Comparison of ENCODE assay signal across 1 cellular context in the genomic region with DNA sequence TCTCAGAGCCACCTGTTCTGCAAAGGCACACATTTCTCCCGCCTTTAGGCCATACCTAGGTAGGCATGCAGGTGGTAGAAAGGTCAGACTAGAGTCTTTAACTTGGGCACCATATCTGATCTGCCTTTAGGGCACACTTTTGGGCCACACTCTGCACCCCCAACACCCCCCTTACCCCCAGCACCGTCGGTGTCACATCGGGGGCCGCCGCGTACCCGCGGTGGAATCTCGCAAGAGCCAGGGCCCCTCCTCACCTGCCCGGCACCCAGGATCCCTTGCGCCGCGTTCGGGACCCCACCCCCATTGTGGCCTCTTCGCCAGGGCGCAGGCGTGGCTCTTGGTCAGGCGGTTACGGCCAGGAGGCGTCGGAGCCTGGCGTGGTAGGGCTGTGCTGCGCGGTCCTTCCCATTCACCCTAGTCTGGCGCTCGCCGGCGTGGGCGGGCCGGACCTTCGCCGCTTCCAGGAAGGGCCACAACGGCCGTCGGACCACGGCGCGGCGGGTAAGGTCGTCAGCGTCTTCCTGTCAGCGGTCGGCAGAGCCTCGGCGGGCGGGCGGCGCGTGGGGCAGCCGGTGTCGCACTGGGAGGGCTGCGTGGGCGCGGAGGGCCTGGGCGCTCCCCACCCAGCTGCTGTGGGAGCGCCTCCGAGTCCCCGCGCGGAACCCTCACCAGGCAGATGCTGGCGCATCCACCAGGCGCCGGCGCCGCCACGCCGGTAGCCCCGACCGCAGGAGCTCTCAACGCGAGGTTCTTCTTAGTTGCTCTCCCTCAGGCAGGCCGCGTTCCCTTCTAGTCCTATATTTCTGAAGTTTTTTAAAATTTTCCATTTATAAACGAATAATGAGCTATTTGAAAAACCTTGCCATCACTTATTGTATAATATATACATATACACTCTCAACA.
TF ChIP-seq lines count a peak whose summit lies in the region.

A gene (plus strand): TSS at position 341 of the 903 bp plus-strand sequence. CDS start 23,028 bp downstream, outside the sequence.

TF ChIP-seq in HepG2, 621 proteins besides CTCF, POLR2A, EP300 and RAD21 (continued from another document and continues in another):
- TF ChIP-seq, protein P1, sequence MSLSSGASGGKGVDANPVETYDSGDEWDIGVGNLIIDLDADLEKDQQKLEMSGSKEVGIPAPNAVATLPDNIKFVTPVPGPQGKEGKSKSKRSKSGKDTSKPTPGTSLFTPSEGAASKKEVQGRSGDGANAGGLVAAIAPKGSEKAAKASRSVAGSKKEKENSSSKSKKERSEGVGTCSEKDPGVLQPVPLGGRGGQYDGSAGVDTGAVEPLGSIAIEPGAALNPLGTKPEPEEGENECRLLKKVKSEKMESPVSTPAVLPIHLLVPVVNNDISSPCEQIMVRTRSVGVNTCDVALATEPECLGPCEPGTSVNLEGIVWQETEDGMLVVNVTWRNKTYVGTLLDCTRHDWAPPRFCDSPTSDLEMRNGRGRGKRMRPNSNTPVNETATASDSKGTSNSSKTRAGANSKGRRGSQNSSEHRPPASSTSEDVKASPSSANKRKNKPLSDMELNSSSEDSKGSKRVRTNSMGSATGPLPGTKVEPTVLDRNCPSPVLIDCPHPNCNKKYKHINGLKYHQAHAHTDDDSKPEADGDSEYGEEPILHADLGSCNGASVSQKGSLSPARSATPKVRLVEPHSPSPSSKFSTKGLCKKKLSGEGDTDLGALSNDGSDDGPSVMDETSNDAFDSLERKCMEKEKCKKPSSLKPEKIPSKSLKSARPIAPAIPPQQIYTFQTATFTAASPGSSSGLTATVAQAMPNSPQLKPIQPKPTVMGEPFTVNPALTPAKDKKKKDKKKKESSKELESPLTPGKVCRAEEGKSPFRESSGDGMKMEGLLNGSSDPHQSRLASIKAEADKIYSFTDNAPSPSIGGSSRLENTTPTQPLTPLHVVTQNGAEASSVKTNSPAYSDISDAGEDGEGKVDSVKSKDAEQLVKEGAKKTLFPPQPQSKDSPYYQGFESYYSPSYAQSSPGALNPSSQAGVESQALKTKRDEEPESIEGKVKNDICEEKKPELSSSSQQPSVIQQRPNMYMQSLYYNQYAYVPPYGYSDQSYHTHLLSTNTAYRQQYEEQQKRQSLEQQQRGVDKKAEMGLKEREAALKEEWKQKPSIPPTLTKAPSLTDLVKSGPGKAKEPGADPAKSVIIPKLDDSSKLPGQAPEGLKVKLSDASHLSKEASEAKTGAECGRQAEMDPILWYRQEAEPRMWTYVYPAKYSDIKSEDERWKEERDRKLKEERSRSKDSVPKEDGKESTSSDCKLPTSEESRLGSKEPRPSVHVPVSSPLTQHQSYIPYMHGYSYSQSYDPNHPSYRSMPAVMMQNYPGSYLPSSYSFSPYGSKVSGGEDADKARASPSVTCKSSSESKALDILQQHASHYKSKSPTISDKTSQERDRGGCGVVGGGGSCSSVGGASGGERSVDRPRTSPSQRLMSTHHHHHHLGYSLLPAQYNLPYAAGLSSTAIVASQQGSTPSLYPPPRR (CRISPR knock-in tag; IDR thresholded peaks at IDR 0.05; ENCODE audit: borderline replicate concordance), result peak; percentile 70; the same call in 1 of the 2 replicates
- TF ChIP-seq GFI1 (CRISPR knock-in tag; IDR thresholded peaks at IDR 0.05; ENCODE audit: borderline replicate concordance) (peak; percentile 69; the same call in 1 of the 2 replicates), HOXA7 (CRISPR knock-in tag; IDR thresholded peaks at IDR 0.05) (no peak), RARG (CRISPR knock-in tag; IDR thresholded peaks at IDR 0.05; ENCODE audit: low read depth) (0 out of 2 replicates have a peak, but pooled peaks have one; percentile 35), ZNF644 (CRISPR knock-in tag; IDR thresholded peaks at IDR 0.05; ENCODE audit: low read depth) (peak; percentile 56; the same call in 1 of the 2 replicates), MTF1 (CRISPR knock-in tag; IDR thresholded peaks at IDR 0.05) (peak; percentile 87), DR1 (CRISPR knock-in tag; IDR thresholded peaks at IDR 0.05) (peak; percentile 86), KMT2A (CRISPR knock-in tag; IDR thresholded peaks at IDR 0.05) (peak; percentile 95), ZNF672 (CRISPR knock-in tag; IDR thresholded peaks at IDR 0.05) (no peak), PHF8 (CRISPR knock-in tag; IDR thresholded peaks at IDR 0.05) (peak; percentile 92), ARNT2 (CRISPR knock-in tag; IDR thresholded peaks at IDR 0.05; ENCODE audit: low read depth) (peak; percentile 94), TP53 (CRISPR knock-in tag; conservative IDR thresholded peaks at IDR 0.05) (0 out of 2 replicates have a peak, but pooled peaks have one; percentile 69), PAX8 (CRISPR knock-in tag; IDR thresholded peaks at IDR 0.05; ENCODE audit: borderline replicate concordance) (peak; percentile 74; the same call in 1 of the 2 replicates), ZC3H4 (CRISPR knock-in tag; IDR thresholded peaks at IDR 0.05; ENCODE audit: borderline replicate concordance) (0 out of 2 replicates have a peak, but pooled peaks have one; percentile 32), HES4 (CRISPR knock-in tag; IDR thresholded peaks at IDR 0.05; ENCODE audit: borderline replicate concordance) (peak; percentile 90; the same call in 1 of the 2 replicates), ZNF556 (CRISPR knock-in tag; IDR thresholded peaks at IDR 0.05; ENCODE audit: borderline replicate concordance) (peak; percentile 64; the same call in 1 of the 2 replicates), ETV6 (CRISPR knock-in tag; conservative IDR thresholded peaks at IDR 0.05) (no peak; the same call in 1 of the 2 replicates), ZNF3 (CRISPR knock-in tag; IDR thresholded peaks at IDR 0.05) (no peak), SOX6 (IDR thresholded peaks at IDR 0.05) (no peak), SOX6 (CRISPR knock-in tag; IDR thresholded peaks at IDR 0.05) (peak; percentile 81), ZSCAN25 (CRISPR knock-in tag; IDR thresholded peaks at IDR 0.05) (0 out of 2 replicates have a peak, but pooled peaks have one; percentile 41), ZNF335 (CRISPR knock-in tag; IDR thresholded peaks at IDR 0.05) (0 out of 2 replicates have a peak, but pooled peaks have one; percentile 35), RXRB (CRISPR knock-in tag; IDR thresholded peaks at IDR 0.05; ENCODE audit: borderline replicate concordance) (0 out of 2 replicates have a peak, but pooled peaks have one; percentile 32), SP4 (CRISPR knock-in tag; IDR thresholded peaks at IDR 0.05) (peak; percentile 81), MED1 (CRISPR knock-in tag; IDR thresholded peaks at IDR 0.05) (peak; percentile 69; the same call in 1 of the 2 replicates), ELF3 (CRISPR knock-in tag; IDR thresholded peaks at IDR 0.05) (peak; percentile 47; the same call in 1 of the 2 replicates), SMAD3 (CRISPR knock-in tag; IDR thresholded peaks at IDR 0.05) (no peak), TARDBP (CRISPR knock-in tag; IDR thresholded peaks at IDR 0.05) (peak; percentile 79), RBAK (CRISPR knock-in tag; IDR thresholded peaks at IDR 0.05) (no peak)
- TF ChIP-seq, protein P2, sequence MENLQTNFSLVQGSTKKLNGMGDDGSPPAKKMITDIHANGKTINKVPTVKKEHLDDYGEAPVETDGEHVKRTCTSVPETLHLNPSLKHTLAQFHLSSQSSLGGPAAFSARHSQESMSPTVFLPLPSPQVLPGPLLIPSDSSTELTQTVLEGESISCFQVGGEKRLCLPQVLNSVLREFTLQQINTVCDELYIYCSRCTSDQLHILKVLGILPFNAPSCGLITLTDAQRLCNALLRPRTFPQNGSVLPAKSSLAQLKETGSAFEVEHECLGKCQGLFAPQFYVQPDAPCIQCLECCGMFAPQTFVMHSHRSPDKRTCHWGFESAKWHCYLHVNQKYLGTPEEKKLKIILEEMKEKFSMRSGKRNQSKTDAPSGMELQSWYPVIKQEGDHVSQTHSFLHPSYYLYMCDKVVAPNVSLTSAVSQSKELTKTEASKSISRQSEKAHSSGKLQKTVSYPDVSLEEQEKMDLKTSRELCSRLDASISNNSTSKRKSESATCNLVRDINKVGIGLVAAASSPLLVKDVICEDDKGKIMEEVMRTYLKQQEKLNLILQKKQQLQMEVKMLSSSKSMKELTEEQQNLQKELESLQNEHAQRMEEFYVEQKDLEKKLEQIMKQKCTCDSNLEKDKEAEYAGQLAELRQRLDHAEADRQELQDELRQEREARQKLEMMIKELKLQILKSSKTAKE (CRISPR knock-in tag; IDR thresholded peaks at IDR 0.05; ENCODE audit: borderline replicate concordance), result peak; percentile 55
- TF ChIP-seq, protein P3, sequence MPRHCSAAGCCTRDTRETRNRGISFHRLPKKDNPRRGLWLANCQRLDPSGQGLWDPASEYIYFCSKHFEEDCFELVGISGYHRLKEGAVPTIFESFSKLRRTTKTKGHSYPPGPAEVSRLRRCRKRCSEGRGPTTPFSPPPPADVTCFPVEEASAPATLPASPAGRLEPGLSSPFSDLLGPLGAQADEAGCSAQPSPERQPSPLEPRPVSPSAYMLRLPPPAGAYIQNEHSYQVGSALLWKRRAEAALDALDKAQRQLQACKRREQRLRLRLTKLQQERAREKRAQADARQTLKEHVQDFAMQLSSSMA (CRISPR knock-in tag; IDR thresholded peaks at IDR 0.05), result peak; percentile 93
- TF ChIP-seq, protein P4, sequence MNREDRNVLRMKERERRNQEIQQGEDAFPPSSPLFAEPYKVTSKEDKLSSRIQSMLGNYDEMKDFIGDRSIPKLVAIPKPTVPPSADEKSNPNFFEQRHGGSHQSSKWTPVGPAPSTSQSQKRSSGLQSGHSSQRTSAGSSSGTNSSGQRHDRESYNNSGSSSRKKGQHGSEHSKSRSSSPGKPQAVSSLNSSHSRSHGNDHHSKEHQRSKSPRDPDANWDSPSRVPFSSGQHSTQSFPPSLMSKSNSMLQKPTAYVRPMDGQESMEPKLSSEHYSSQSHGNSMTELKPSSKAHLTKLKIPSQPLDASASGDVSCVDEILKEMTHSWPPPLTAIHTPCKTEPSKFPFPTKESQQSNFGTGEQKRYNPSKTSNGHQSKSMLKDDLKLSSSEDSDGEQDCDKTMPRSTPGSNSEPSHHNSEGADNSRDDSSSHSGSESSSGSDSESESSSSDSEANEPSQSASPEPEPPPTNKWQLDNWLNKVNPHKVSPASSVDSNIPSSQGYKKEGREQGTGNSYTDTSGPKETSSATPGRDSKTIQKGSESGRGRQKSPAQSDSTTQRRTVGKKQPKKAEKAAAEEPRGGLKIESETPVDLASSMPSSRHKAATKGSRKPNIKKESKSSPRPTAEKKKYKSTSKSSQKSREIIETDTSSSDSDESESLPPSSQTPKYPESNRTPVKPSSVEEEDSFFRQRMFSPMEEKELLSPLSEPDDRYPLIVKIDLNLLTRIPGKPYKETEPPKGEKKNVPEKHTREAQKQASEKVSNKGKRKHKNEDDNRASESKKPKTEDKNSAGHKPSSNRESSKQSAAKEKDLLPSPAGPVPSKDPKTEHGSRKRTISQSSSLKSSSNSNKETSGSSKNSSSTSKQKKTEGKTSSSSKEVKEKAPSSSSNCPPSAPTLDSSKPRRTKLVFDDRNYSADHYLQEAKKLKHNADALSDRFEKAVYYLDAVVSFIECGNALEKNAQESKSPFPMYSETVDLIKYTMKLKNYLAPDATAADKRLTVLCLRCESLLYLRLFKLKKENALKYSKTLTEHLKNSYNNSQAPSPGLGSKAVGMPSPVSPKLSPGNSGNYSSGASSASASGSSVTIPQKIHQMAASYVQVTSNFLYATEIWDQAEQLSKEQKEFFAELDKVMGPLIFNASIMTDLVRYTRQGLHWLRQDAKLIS (CRISPR knock-in tag; IDR thresholded peaks at IDR 0.05), result no peak
- TF ChIP-seq, protein P5, sequence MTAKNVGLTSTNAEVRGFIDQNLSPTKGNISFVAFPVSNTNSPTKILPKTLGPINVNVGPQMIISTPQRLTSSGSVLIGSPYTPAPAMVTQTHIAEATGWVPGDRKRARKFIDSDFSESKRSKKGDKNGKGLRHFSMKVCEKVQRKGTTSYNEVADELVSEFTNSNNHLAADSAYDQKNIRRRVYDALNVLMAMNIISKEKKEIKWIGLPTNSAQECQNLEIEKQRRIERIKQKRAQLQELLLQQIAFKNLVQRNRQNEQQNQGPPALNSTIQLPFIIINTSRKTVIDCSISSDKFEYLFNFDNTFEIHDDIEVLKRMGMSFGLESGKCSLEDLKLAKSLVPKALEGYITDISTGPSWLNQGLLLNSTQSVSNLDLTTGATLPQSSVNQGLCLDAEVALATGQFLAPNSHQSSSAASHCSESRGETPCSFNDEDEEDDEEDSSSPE (CRISPR knock-in tag; IDR thresholded peaks at IDR 0.05), result peak; percentile 84
- TF ChIP-seq, protein P6, sequence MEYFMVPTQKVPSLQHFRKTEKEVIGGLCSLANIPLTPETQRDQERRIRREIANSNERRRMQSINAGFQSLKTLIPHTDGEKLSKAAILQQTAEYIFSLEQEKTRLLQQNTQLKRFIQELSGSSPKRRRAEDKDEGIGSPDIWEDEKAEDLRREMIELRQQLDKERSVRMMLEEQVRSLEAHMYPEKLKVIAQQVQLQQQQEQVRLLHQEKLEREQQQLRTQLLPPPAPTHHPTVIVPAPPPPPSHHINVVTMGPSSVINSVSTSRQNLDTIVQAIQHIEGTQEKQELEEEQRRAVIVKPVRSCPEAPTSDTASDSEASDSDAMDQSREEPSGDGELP (IDR thresholded peaks at IDR 0.05; ENCODE audit: borderline replicate concordance, low read depth), result no peak
- TF ChIP-seq, protein P7, sequence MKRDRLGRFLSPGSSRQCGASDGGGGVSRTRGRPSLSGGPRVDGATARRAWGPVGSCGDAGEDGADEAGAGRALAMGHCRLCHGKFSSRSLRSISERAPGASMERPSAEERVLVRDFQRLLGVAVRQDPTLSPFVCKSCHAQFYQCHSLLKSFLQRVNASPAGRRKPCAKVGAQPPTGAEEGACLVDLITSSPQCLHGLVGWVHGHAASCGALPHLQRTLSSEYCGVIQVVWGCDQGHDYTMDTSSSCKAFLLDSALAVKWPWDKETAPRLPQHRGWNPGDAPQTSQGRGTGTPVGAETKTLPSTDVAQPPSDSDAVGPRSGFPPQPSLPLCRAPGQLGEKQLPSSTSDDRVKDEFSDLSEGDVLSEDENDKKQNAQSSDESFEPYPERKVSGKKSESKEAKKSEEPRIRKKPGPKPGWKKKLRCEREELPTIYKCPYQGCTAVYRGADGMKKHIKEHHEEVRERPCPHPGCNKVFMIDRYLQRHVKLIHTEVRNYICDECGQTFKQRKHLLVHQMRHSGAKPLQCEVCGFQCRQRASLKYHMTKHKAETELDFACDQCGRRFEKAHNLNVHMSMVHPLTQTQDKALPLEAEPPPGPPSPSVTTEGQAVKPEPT (CRISPR knock-in tag; IDR thresholded peaks at IDR 0.05; ENCODE audit: low read depth), result peak; percentile 72; the same call in 1 of the 2 replicates
- TF ChIP-seq, protein P8, sequence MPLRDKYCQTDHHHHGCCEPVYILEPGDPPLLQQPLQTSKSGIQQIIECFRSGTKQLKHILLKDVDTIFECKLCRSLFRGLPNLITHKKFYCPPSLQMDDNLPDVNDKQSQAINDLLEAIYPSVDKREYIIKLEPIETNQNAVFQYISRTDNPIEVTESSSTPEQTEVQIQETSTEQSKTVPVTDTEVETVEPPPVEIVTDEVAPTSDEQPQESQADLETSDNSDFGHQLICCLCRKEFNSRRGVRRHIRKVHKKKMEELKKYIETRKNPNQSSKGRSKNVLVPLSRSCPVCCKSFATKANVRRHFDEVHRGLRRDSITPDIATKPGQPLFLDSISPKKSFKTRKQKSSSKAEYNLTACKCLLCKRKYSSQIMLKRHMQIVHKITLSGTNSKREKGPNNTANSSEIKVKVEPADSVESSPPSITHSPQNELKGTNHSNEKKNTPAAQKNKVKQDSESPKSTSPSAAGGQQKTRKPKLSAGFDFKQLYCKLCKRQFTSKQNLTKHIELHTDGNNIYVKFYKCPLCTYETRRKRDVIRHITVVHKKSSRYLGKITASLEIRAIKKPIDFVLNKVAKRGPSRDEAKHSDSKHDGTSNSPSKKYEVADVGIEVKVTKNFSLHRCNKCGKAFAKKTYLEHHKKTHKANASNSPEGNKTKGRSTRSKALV (CRISPR knock-in tag; IDR thresholded peaks at IDR 0.05), result peak; percentile 88
